In the genomic region with DNA sequence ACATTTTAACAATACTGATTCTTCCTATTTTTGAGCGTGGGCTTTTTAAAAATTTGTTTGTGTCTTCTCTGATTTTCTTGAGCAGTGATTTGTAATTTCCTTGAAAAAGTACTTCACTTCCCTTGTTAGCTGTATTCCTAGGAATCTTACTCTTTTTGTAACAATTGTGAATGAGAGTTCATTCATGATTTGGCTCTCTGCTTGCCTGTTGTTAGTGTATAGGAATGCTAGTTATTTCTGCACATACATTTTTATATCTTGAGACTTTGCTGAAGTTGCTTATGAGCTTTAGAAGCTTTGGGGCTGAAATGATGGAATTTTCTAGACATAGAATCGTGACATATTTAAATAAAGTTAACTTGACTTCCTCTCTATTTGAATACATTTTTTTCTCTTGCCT, we compare ENCODE assay signal across 8 cellular contexts.
"Had no signal": no experiment of that assay in that cellular context is flagged by ENCODE, and none has a peak within 500 bp of the region (broad histone marks: within the 10 kb centered on the region; RNA-seq: fewer than 3 reads in every experiment).

No MANE protein-coding gene starts in this region.

- H3K4me1 ChIP-seq: HAP-1 had no signal

- H3K9ac ChIP-seq: GM23248 had no signal

- H3K4me2 ChIP-seq: GM23338 had no signal

- H3K9me3 ChIP-seq: HAP-1 had no signal

- DNase-seq: GM23248, GOT3, H7, H9, HCEC 1CT, HFFc6 had no signal

- H2AFZ ChIP-seq: GM23248, GM23338 had no signal

- H3K4me3 ChIP-seq: GM23248, GM23338, HAP-1 had no signal

- H3K36me3 ChIP-seq: HAP-1 had no signal

- H3K27ac ChIP-seq: GM23248 had no signal
